In genomic region chr19:48450863-48451262, GRCh38 we compare ENCODE assay signal across 21 cellular contexts. TPM values are rescaled to one million over a fixed set of nuclear protein-coding genes. Genes with fewer than 3 reads are reported as not detected.
DNase-seq lines count a peak whose midpoint lies in the region; ATAC-seq and TF ChIP-seq lines count a peak whose summit lies in the region.
"Had no signal": no experiment of that assay in that cellular context is flagged by ENCODE, and none has a peak within 500 bp of the region (broad histone marks: within the 10 kb centered on the region; RNA-seq: fewer than 3 reads in every experiment).

No MANE protein-coding gene starts in this region.

- H3K14ac ChIP-seq in neuronal stem cell (ENCODE audit: low read length), result no peak overlapping the region

- H4K91ac ChIP-seq in neuronal stem cell (ENCODE audit: low read depth, low read length, poor library complexity), result no peak overlapping the region

- 97% methylated on average over 11 of the region's 15 CpGs for WGBS in SK-N-SH (ENCODE audit: low lambda C conversion rate)
- WGBS in neuronal stem cell (ENCODE audit: extremely low coverage in 2 of 2, insufficient read length in 2 of 2, insufficient replicate concordance in 1 of 2), 2 donors, result no CpG with 5 or more reads among the region's 15 CpGs

- H3K4ac ChIP-seq in neuronal stem cell (ENCODE audit: low read length), result no peak overlapping the region

- H2BK120ac ChIP-seq in neuronal stem cell (ENCODE audit: low read depth, low read length), result no peak overlapping the region

- no peaks in the 10 kb centered on the region for H3K9me3 Mint-ChIP-seq in activated CD4-positive, alpha-beta T cell treated with anti-CD3 and anti-CD28 coated beads, Interleukin-2, amount 10 ng/mL, durations not matched to agents 7 days and 5 days
- H3K9me3 Mint-ChIP-seq: CD14-positive monocyte; CD4-positive, alpha-beta T cell; CD8-positive, alpha-beta memory T cell; H9 had no signal

- peaks cover 40% of the 10 kb centered on the region for H3K79me2 ChIP-seq in SK-N-SH (ENCODE audit: insufficient read depth)

- H3K4me1 ChIP-seq in SK-N-SH (ENCODE audit: control insufficient read depth in 1 of 2, insufficient read depth in 2 of 2, low read depth in 1 of 2, low read length in 1 of 2), result peaks cover 0 to 5% of the 10 kb centered on the region in 2 experiments; a peak in 2 of 4 replicates
- H3K4me1 ChIP-seq in neuronal stem cell (ENCODE audit: control insufficient read depth in 2 of 2, insufficient read depth in 1 of 2, low read depth in 1 of 2, low read length in 2 of 2), result peaks cover 4 to 5% of the 10 kb centered on the region in 2 donors
- H3K4me1 ChIP-seq: BE2C had no signal

- no peaks in the 10 kb centered on the region for H3K27me3 ChIP-seq in SK-N-SH (ENCODE audit: insufficient read depth)
- no peaks in the 10 kb centered on the region for H3K27me3 ChIP-seq in neuronal stem cell (ENCODE audit: control insufficient read depth in 3 of 3, insufficient read depth in 3 of 3, low read depth in 1 of 3, low read length in 3 of 3)
- H3K27me3 ChIP-seq: BE2C; BLaER1 treated with 17β-estradiol and CSF1 and Interleukin-3, amounts not matched to agents 10 nM and 100 nM had no signal

- H3K23ac ChIP-seq in neuronal stem cell (ENCODE audit: low read depth, low read length, poor library complexity), result no peak overlapping the region

- H3K9ac ChIP-seq in SK-N-SH, result no peak overlapping the region
- no peak overlapping the region for H3K9ac ChIP-seq in neuronal stem cell (ENCODE audit: low read depth, low read length, poor library complexity)
- H3K9ac ChIP-seq: GM23248 had no signal

- H2BK5ac ChIP-seq in neuronal stem cell (ENCODE audit: low read length), result peak overlapping the region; percentile 34

- H3K4me1 Mint-ChIP-seq in activated CD4-positive, alpha-beta T cell treated with anti-CD3 and anti-CD28 coated beads, Interleukin-2, amount 10 ng/mL, durations not matched to agents 7 days and 5 days, result peaks cover 17% of the 10 kb centered on the region

- H3K36me3 Mint-ChIP-seq in activated CD4-positive, alpha-beta T cell treated with anti-CD3 and anti-CD28 coated beads, Interleukin-2, amount 10 ng/mL, durations not matched to agents 7 days and 5 days (ENCODE audit: low read depth), result peaks cover 34% of the 10 kb centered on the region

- CTCF ChIA-PET in SK-N-SH (lab: Yijun Ruan, JAX), result interaction anchor here (1.9 kb wide), 1 partner anchor 137 kb away, joined by 5 read pairs; no protein-coding TSS in a partner anchor
- CTCF ChIA-PET in activated CD4-positive, alpha-beta T cell treated with anti-CD3 and anti-CD28 coated beads, Interleukin-2, amount 10 ng/mL, durations not matched to agents 7 days and 5 days (lab: Charles Lee), result interaction anchor here (0.6 kb wide), 1 partner anchor 48 kb away, joined by 4 read pairs; no protein-coding TSS in a partner anchor

- no peak overlapping the region for H4K8ac ChIP-seq in neuronal stem cell (ENCODE audit: low read depth, low read length)

- POLR2A ChIA-PET in SK-N-SH (lab: Yijun Ruan, JAX), result no interaction called here
- POLR2A ChIA-PET in activated CD4-positive, alpha-beta T cell treated with anti-CD3 and anti-CD28 coated beads, Interleukin-2, amount 10 ng/mL, durations not matched to agents 7 days and 5 days (lab: Charles Lee), result no interaction called here

- H3K9me3 ChIP-seq in SK-N-SH, result no peaks in the 10 kb centered on the region
- no peaks in the 10 kb centered on the region for H3K9me3 ChIP-seq in neuronal stem cell (replicated peaks in 1 of 2; ENCODE audit: control insufficient read depth in 2 of 2, insufficient read depth in 1 of 2, low read depth in 1 of 2, low read length in 2 of 2)
- H3K9me3 ChIP-seq: BE2C; BLaER1 treated with 17β-estradiol and CSF1 and Interleukin-3, amounts not matched to agents 10 nM and 100 nM had no signal

- H2BK12ac ChIP-seq in neuronal stem cell (ENCODE audit: low read length), result no peak overlapping the region

- no peak overlapping the region for H3K27ac Mint-ChIP-seq in activated CD4-positive, alpha-beta T cell treated with anti-CD3 and anti-CD28 coated beads, Interleukin-2, amount 10 ng/mL, durations not matched to agents 7 days and 5 days
- H3K27ac Mint-ChIP-seq: CD4-positive, alpha-beta T cell; CD8-positive, alpha-beta memory T cell; H9 had no signal

- H3K79me1 ChIP-seq in neuronal stem cell (ENCODE audit: low read depth, low read length), result peaks cover 3% of the 10 kb centered on the region

- H3K4me3 ChIP-seq in SK-N-SH (ENCODE audit: low read depth in 2 of 2, low read length in 1 of 2) (no peak overlapping the region), NB4 (ENCODE audit: low read depth, low read length) (no peak overlapping the region), neuronal stem cell (ENCODE audit: low read length in 2 of 2) (no peak overlapping the region)
- H3K4me3 ChIP-seq: BLaER1 treated with 17β-estradiol and CSF1 and Interleukin-3, amounts not matched to agents 10 nM and 100 nM; GM12878; GM23248 had no signal

- no peak overlapping the region for H3K4me3 Mint-ChIP-seq in activated CD4-positive, alpha-beta T cell treated with anti-CD3 and anti-CD28 coated beads, Interleukin-2, amount 10 ng/mL, durations not matched to agents 7 days and 5 days
- H3K4me3 Mint-ChIP-seq: CD14-positive monocyte; CD4-positive, alpha-beta T cell; CD8-positive, alpha-beta memory T cell; H9 had no signal

- no peak overlapping the region for H2AK5ac ChIP-seq in neuronal stem cell (ENCODE audit: low read depth, low read length)

- H3K27ac ChIP-seq in SK-N-SH (ENCODE audit: low read depth in 2 of 2, low read length in 1 of 2), result no peak overlapping the region
- no peak overlapping the region for H3K27ac ChIP-seq in neuronal stem cell (replicated peaks; ENCODE audit: low read length)
- H3K27ac ChIP-seq: 22Rv1; BLaER1 treated with 17β-estradiol and CSF1 and Interleukin-3, amounts not matched to agents 10 nM and 100 nM; GM23248 had no signal

- no peak for ATAC-seq in SK-N-SH treated with all-trans-retinoic acid at 6 μM for 48 hours
- ATAC-seq: GM12878, HCT116 had no signal

- TF ChIP-seq RAD21 in SK-N-SH (IDR thresholded peaks at IDR 0.05; ENCODE audit: low read length), result no peak

- TF ChIP-seq CTCF in SK-N-SH (IDR thresholded peaks at IDR 0.05) (no peak), NB4 (IDR thresholded peaks at IDR 0.05; ENCODE audit: low read depth, low read length) (no peak)

- no peaks in the 10 kb centered on the region for H4K20me1 ChIP-seq in SK-N-SH (ENCODE audit: insufficient read depth)

- H3F3A ChIP-seq in SK-N-SH (replicated peaks; ENCODE audit: insufficient read depth), result peaks cover 7% of the 10 kb centered on the region

- H3K36me3 ChIP-seq in SK-N-SH (replicated peaks in 1 of 2; ENCODE audit: control insufficient read depth in 1 of 2, insufficient read depth in 2 of 2, low read length in 1 of 2) (peaks cover 38 to 40% of the 10 kb centered on the region in 2 experiments), neuronal stem cell (replicated peaks in 1 of 2; ENCODE audit: control insufficient read depth in 2 of 2, insufficient read depth in 2 of 2, low read length in 2 of 2) (peaks cover 45 to 86% of the 10 kb centered on the region in 2 donors)

- H2AFZ ChIP-seq in SK-N-SH (ENCODE audit: low read depth) (no peak overlapping the region), neuronal stem cell (ENCODE audit: low read length) (no peak overlapping the region)
- H2AFZ ChIP-seq: GM23248 had no signal

- DNase-seq in SK-N-SH (peak; percentile 21), NB4 (ENCODE audit: low read depth) (peak; percentile 30), neuronal stem cell (ENCODE audit: low spot score) (no peak), middle frontal gyrus (ENCODE audit: extremely low spot score, low spot score) (no peak)
- no peak for DNase-seq in activated CD4-positive, alpha-beta T cell treated with anti-CD3 and anti-CD28 coated beads, Interleukin-2, amount 10 ng/mL, durations not matched to agents 7 days and 5 days
- DNase-seq: AML-193; BE2C; CD4-positive, alpha-beta T cell; CD8-positive, alpha-beta memory T cell; DMS 273 treated with DMSO at 0.1 percent for 48 hours; DMS79; EL; GDM1; GM23248; H9 had no signal

- no peaks in the 10 kb centered on the region for H3K9me2 ChIP-seq in SK-N-SH

- no peaks in the 10 kb centered on the region for H3K27me3 Mint-ChIP-seq in activated CD4-positive, alpha-beta T cell treated with anti-CD3 and anti-CD28 coated beads, Interleukin-2, amount 10 ng/mL, durations not matched to agents 7 days and 5 days
- H3K27me3 Mint-ChIP-seq: CD4-positive, alpha-beta T cell; CD8-positive, alpha-beta memory T cell had no signal

- no peak overlapping the region for H3K18ac ChIP-seq in neuronal stem cell (ENCODE audit: low read length)

- TF ChIP-seq POLR2A in NB4 (IDR thresholded peaks at IDR 0.05; ENCODE audit: extremely low read depth, insufficient read length), result no peak

- H2BK15ac ChIP-seq in neuronal stem cell (ENCODE audit: low read length), result no peak overlapping the region

- H3K4me2 ChIP-seq in SK-N-SH (no peak overlapping the region), neuronal stem cell (ENCODE audit: insufficient read depth, low read length, poor library complexity, severe bottlenecking) (no peak overlapping the region)
- H3K4me2 ChIP-seq: BLaER1 treated with 17β-estradiol and CSF1 and Interleukin-3, amounts not matched to agents 10 nM and 100 nM had no signal

- no peak for TF ChIP-seq EP300 in SK-N-SH (IDR thresholded peaks at IDR 0.05; ENCODE audit: borderline replicate concordance in 1 of 2, low read depth in 1 of 2, low read length in 1 of 2)

RNA-seq across cellular contexts. Expression of gene KCNJ14, which starts 4.5 kb away (rescaled TPM):
- polyA plus RNA-seq in SK-N-SH (2012; rRNA removed), result 1.1 and 1.2 TPM in 2 replicates
- 0.54 and 0.93 TPM in 2 replicates for polyA plus RNA-seq in SK-N-SH (2012; cell fraction: cytosol; rRNA removed)
- 6.1 and 7.2 TPM in 2 replicates for polyA plus RNA-seq in SK-N-SH (2012; cell fraction: nucleus; rRNA removed)
- 0.52 TPM for polyA plus RNA-seq in neuronal stem cell (2013, experiment 1 of 2)
- polyA plus RNA-seq in neuronal stem cell (2013, experiment 2 of 2), result 0.69 TPM
- total RNA-seq in activated CD4-positive, alpha-beta T cell treated with anti-CD3 and anti-CD28 coated beads, Interleukin-2, amount 10 ng/mL, durations not matched to agents 7 days and 5 days, result 1 to 10 TPM in 1 of 2 experiments, under 1 TPM in 1; 0.87 to 1.0 TPM

RNA-seq across cellular contexts. Expression of gene GRWD1, which starts 5.1 kb away (rescaled TPM):
- polyA plus RNA-seq in SK-N-SH (2012; rRNA removed), result 34.1 and 36.6 TPM in 2 replicates
- polyA plus RNA-seq in SK-N-SH (2012; cell fraction: cytosol; rRNA removed), result 23.8 and 30.6 TPM in 2 replicates
- 29.1 and 29.6 TPM in 2 replicates for polyA plus RNA-seq in SK-N-SH (2012; cell fraction: nucleus; rRNA removed)
- 11.2 TPM for polyA plus RNA-seq in neuronal stem cell (2013, experiment 1 of 2)
- polyA plus RNA-seq in neuronal stem cell (2013, experiment 2 of 2), result 11.1 TPM
- 10 to 100 TPM; 31.0 to 35.2 TPM for total RNA-seq in activated CD4-positive, alpha-beta T cell treated with anti-CD3 and anti-CD28 coated beads, Interleukin-2, amount 10 ng/mL, durations not matched to agents 7 days and 5 days

RNA-seq across cellular contexts. Expression of gene CYTH2, which starts 18.3 kb away (rescaled TPM):
- 69.5 and 77.6 TPM in 2 replicates for polyA plus RNA-seq in SK-N-SH (2012; rRNA removed)
- 42.6 and 43.6 TPM in 2 replicates for polyA plus RNA-seq in SK-N-SH (2012; cell fraction: cytosol; rRNA removed)
- 308 and 364 TPM in 2 replicates for polyA plus RNA-seq in SK-N-SH (2012; cell fraction: nucleus; rRNA removed)
- 67.8 TPM for polyA plus RNA-seq in neuronal stem cell (2013, experiment 1 of 2)
- polyA plus RNA-seq in neuronal stem cell (2013, experiment 2 of 2), result 64.1 TPM
- 10 to 100 TPM; 43.2 to 50.7 TPM for total RNA-seq in activated CD4-positive, alpha-beta T cell treated with anti-CD3 and anti-CD28 coated beads, Interleukin-2, amount 10 ng/mL, durations not matched to agents 7 days and 5 days

RNA-seq across cellular contexts. Expression of gene GRIN2D, which starts 57.4 kb away (rescaled TPM):
- polyA plus RNA-seq in SK-N-SH (2012; rRNA removed), result 0.54 and 0.92 TPM in 2 replicates
- polyA plus RNA-seq in SK-N-SH (2012; cell fraction: cytosol; rRNA removed), result 0.28 and 0.56 TPM in 2 replicates
- 1.3 and 1.4 TPM in 2 replicates for polyA plus RNA-seq in SK-N-SH (2012; cell fraction: nucleus; rRNA removed)
- polyA plus RNA-seq in neuronal stem cell (2013, experiment 1 of 2), result 0.74 TPM
- 0.72 TPM for polyA plus RNA-seq in neuronal stem cell (2013, experiment 2 of 2)
- total RNA-seq in activated CD4-positive, alpha-beta T cell treated with anti-CD3 and anti-CD28 coated beads, Interleukin-2, amount 10 ng/mL, durations not matched to agents 7 days and 5 days, result under 1 TPM; 0.04 to 0.20 TPM

RNA-seq across cellular contexts. Expression of gene KDELR1, which starts 59.5 kb away (rescaled TPM):
- polyA plus RNA-seq in SK-N-SH (2012; rRNA removed), result 119 and 138 TPM in 2 replicates
- 112 and 158 TPM in 2 replicates for polyA plus RNA-seq in SK-N-SH (2012; cell fraction: cytosol; rRNA removed)
- 110 and 150 TPM in 2 replicates for polyA plus RNA-seq in SK-N-SH (2012; cell fraction: nucleus; rRNA removed)
- 361 TPM for polyA plus RNA-seq in neuronal stem cell (2013, experiment 1 of 2)
- polyA plus RNA-seq in neuronal stem cell (2013, experiment 2 of 2), result 364 TPM
- 10 to 100 TPM; 69.6 to 81.6 TPM for total RNA-seq in activated CD4-positive, alpha-beta T cell treated with anti-CD3 and anti-CD28 coated beads, Interleukin-2, amount 10 ng/mL, durations not matched to agents 7 days and 5 days

Comparison
In these comparisons a context has a peak if more than half of its experiments do, and no peak if none do; other contexts are left out.
1. DNase-seq: peak in SK-N-SH (single experiment) and NB4 (single experiment); none in neuronal stem cell (single experiment), activated CD4-positive, alpha-beta T cell treated with anti-CD3 and anti-CD28 coated beads, Interleukin-2, amount 10 ng/mL, durations not matched to agents 7 days and 5 days (single experiment) and middle frontal gyrus (single experiment).